ENCODE assay signal across 8 cellular contexts in genomic region chr12:7588703-7589329, GRCh38.
DNase-seq lines count a peak whose midpoint lies in the region; ATAC-seq and TF ChIP-seq lines count a peak whose summit lies in the region.

No MANE protein-coding gene starts in this region.

- no peaks in the 10 kb centered on the region for H3K4me1 ChIP-seq in prostate gland (replicated peaks)

- 44% methylated on average over 4 of the region's 4 CpGs for WGBS in prostate gland

- TF ChIP-seq CTCF in GM10266 (IDR thresholded peaks at IDR 0.05; ENCODE audit: control insufficient read depth, insufficient read depth, low read depth, missing control alignments) (peak; percentile 53), foreskin fibroblast (IDR thresholded peaks at IDR 0.05; ENCODE audit: low read depth, low read length) (peak; percentile 76), prostate gland (IDR thresholded peaks at IDR 0.05) (peak; percentile 15 to 48 (median 42))

- H3K36me3 ChIP-seq in prostate gland: no peaks in the 10 kb centered on the region

- no peaks in the 10 kb centered on the region for H3K9me3 ChIP-seq in prostate gland

- H3K27me3 ChIP-seq in prostate gland (replicated peaks; ENCODE audit: insufficient read depth): no peaks in the 10 kb centered on the region

- no peak for TF ChIP-seq POLR2A in prostate gland (IDR thresholded peaks at IDR 0.05)

- DNase-seq in A172 (ENCODE audit: low spot score) (peak; percentile 53), GM10266 (ENCODE audit: extremely low spot score) (peak; percentile 65), NCI-H446 (lab: John Stamatoyannopoulos, UW) (peak; percentile 1 to 50), foreskin fibroblast (peak; percentile 35 to 72), prostate gland (ENCODE audit: low spot score) (peak; percentile 33), cerebellar nuclear complex (lab: John Stamatoyannopoulos, UW) (no peak)
- peak; percentile 5 for DNase-seq in activated CD8-positive, alpha-beta memory T cell treated with anti-CD3 and anti-CD28 coated beads, Interleukin-2, amount 50 U/mL, for 1 hour (ENCODE audit: extremely low read depth)

- no peak for ATAC-seq in GM21737 (IDR thresholded peaks at IDR 0.05; ENCODE audit: unreplicated experiment)

- intact Hi-C loops in prostate gland (cut with DNase I): no loop called here

- H3K27ac ChIP-seq in prostate gland: no peak overlapping the region

- H3K4me3 ChIP-seq in foreskin fibroblast (ENCODE audit: low read depth in 1 of 2, low read length in 2 of 2): no peak overlapping the region
- no peak overlapping the region for H3K4me3 ChIP-seq in prostate gland

Comparison
In these comparisons a context has a peak if more than half of its experiments do, and no peak if none do; other contexts are left out.
1. DNase-seq: peak in A172 (single experiment), GM10266 (single experiment), NCI-H446 (2 of 2), activated CD8-positive, alpha-beta memory T cell treated with anti-CD3 and anti-CD28 coated beads, Interleukin-2, amount 50 U/mL, for 1 hour (single experiment), foreskin fibroblast (2 of 2) and prostate gland (single experiment); none in cerebellar nuclear complex (0 of 2).
2. Peak in every context shown above with its lines, with median percentiles within 50 percentile points of each other: CTCF ChIP-seq.